Comparison of ENCODE assay signal across 2 cellular contexts in genomic region chr9:16532272-16532671, GRCh38.
A peak's percentile ranks its signal among the peaks of the same experiment; 100 is the strongest.
TF ChIP-seq lines count a peak whose summit lies in the region.

No MANE protein-coding gene starts in this region.

TF ChIP-seq in IMR-90, 13 proteins besides CTCF, POLR2A, EP300 and RAD21 (continued from another document):
- TF ChIP-seq SMC3 (IDR thresholded peaks at IDR 0.05; ENCODE audit: low read depth, low read length) (no peak), ELK1 (IDR thresholded peaks at IDR 0.05; ENCODE audit: borderline replicate concordance, low read depth, low read length) (no peak), CEBPB (IDR thresholded peaks at IDR 0.05; ENCODE audit: low read depth, low read length) (no peak), FOS (IDR thresholded peaks at IDR 0.05; ENCODE audit: low read depth, low read length) (no peak), BHLHE40 (IDR thresholded peaks at IDR 0.05; ENCODE audit: low read depth, low read length) (no peak), MAZ (IDR thresholded peaks at IDR 0.05; ENCODE audit: borderline replicate concordance, low read depth, low read length) (no peak), NFE2L2 (IDR thresholded peaks at IDR 0.05; ENCODE audit: low read depth, low read length) (no peak), MXI1 (IDR thresholded peaks at IDR 0.05; ENCODE audit: borderline replicate concordance, low read depth, low read length) (no peak), RCOR1 (IDR thresholded peaks at IDR 0.05; ENCODE audit: insufficient replicate concordance, low read length) (no peak), MAFK (IDR thresholded peaks at IDR 0.05; ENCODE audit: low read depth, low read length) (no peak), USF2 (IDR thresholded peaks at IDR 0.05; ENCODE audit: low read depth, low read length) (no peak)
TF ChIP-seq in IMR-90: peak in this region for 0.

TF ChIP-seq in SK-N-SH, 30 proteins besides CTCF, POLR2A, EP300 and RAD21:
- no peak for TF ChIP-seq USF2 (IDR thresholded peaks at IDR 0.05; ENCODE audit: borderline replicate concordance, low read depth, low read length)
- 0 out of 2 replicates have a peak, but pooled peaks have one; percentile 0 for TF ChIP-seq YY1 (IDR thresholded peaks at IDR 0.05; ENCODE audit: low read depth)
